Comparison of ENCODE assay signal across 19 cellular contexts in the genomic region with DNA sequence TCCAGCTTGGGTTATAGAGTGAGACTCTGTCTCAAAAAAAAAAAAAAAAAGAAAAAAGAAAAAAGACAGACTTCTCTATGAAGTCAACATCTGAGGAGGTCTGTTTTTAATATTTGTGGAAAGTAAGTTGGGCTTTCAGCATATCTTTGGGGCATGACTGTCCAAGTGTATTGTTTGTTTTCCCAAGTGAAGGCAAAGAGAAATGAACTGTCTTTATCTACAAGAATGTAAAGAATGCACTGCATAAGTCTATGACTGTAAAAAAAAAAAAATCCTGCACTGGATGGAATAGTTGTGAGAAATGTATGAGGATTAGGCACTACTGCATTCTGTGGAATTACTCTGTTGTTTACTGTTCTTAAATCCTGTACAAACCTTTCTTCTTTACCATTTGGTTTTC. TPM values are rescaled to one million over a fixed set of nuclear protein-coding genes. Genes with fewer than 3 reads are reported as not detected.
A peak's percentile ranks its signal among the peaks of the same experiment; 100 is the strongest.
DNase-seq lines count a peak whose midpoint lies in the region; ATAC-seq and TF ChIP-seq lines count a peak whose summit lies in the region.
"Had no signal": no experiment of that assay in that cellular context is flagged by ENCODE, and none has a peak within 500 bp of the region (broad histone marks: within the 10 kb centered on the region; RNA-seq: fewer than 3 reads in every experiment).

No MANE protein-coding gene starts in this region.

- intact Hi-C loops in PC-9 (cut with micrococcal nuclease; ENCODE audit: unreplicated experiment) = no loop called here

- H3F3A ChIP-seq in PC-9 (ENCODE audit: insufficient read depth, low read depth) = peaks cover 5% of the 10 kb centered on the region; the same call in 1 of the 2 replicates

- no peak for TF ChIP-seq CTCF in PC-9 (conservative IDR thresholded peaks at IDR 0.05)
- TF ChIP-seq CTCF in epithelial cell of esophagus (IDR thresholded peaks at IDR 0.05; ENCODE audit: insufficient read depth, low read depth, low read length, missing control alignments) = no peak

- CTCF ChIA-PET in PC-9 (lab: Charles Lee) = interaction anchor here (0.6 to 0.7 kb wide), 3 partner anchors 16 to 189 kb away, joined by 3 to 5 read pairs (median 3); no protein-coding TSS in a partner anchor

- H3K4me2 ChIP-seq in PC-9 = peak overlapping the region; percentile 28; the same call in 1 of the 2 replicates

- BruUV-seq in PC-9 (replicated peaks; lab: Mats Ljungman, UMichigan) = no TSS peak

- no peaks in the 10 kb centered on the region for H4K20me1 ChIP-seq in PC-9 (ENCODE audit: insufficient read depth)

- no peaks in the 10 kb centered on the region for H3K36me3 ChIP-seq in PC-9 (ENCODE audit: low read depth)
- H3K36me3 ChIP-seq: stomach had no signal

- peak overlapping the region; percentile 81 for H3K27ac ChIP-seq in PC-9
- H3K27ac ChIP-seq: stomach had no signal

- POLR2A ChIA-PET in PC-9 (lab: Charles Lee; ENCODE audit: unreplicated experiment) = interaction anchor here (0.7 kb wide), 1 partner anchor 990 kb away, joined by 3 read pairs; the partner anchor contains the start of gene IFT25

- no peaks in the 10 kb centered on the region for H3K27me3 ChIP-seq in PC-9 (ENCODE audit: insufficient read depth, low read depth)
- H3K27me3 ChIP-seq: stomach had no signal

- H3K4me3 ChIP-seq in PC-9 (no peak overlapping the region), epithelial cell of esophagus (ENCODE audit: low read length) (no peak overlapping the region)
- H3K4me3 ChIP-seq: stomach had no signal

- TF ChIP-seq POLR2A in GM18505 (IDR thresholded peaks at IDR 0.05; ENCODE audit: borderline replicate concordance, extremely low read depth, insufficient read depth, insufficient read length) = no peak

- no peaks in the 10 kb centered on the region for H3K9me2 ChIP-seq in PC-9 (ENCODE audit: insufficient read depth)

- DNase-seq in AG20443 (ENCODE audit: low spot score) (peak; percentile 70), PC-9 (peak in 1 of 2 experiments; percentile 92), epithelial cell of esophagus (ENCODE audit: low read depth) (peak; percentile 66), non-pigmented ciliary epithelial cell (ENCODE audit: low read depth) (peak; percentile 93), NCI-H2171 (lab: John Stamatoyannopoulos, UW) (no peak)
- DNase-seq in activated CD8-positive, alpha-beta memory T cell treated with anti-CD3 and anti-CD28 coated beads for 24 hours = no peak
- DNase-seq: activated CD4-positive, alpha-beta T cell treated with anti-CD3 and anti-CD28 coated beads, Interleukin-2, amount 10 ng/mL, durations not matched to agents 24 days and 14 days; activated gamma-delta T cell treated with Interleukin-2 at 50 U/mL for 16 hours; CD4-positive, alpha-beta memory T cell; effector CD4-positive, alpha-beta T cell; kidney; MV-4-11; NCI-H524; nucleus accumbens; stimulated activated CD4-positive, alpha-beta T cell treated with anti-CD3 and anti-CD28 coated beads, Interleukin-4, amount 100 ng/mL, for 24 hours; stomach had no signal

- H3K9me3 ChIP-seq in PC-9 (ENCODE audit: insufficient read depth, low read depth) = peaks cover 8% of the 10 kb centered on the region
- H3K9me3 ChIP-seq: stomach had no signal

- no peak overlapping the region for H2AFZ ChIP-seq in PC-9

- ATAC-seq in GM18505 (IDR thresholded peaks at IDR 0.05; ENCODE audit: unreplicated experiment) (no peak), HG02938 (IDR thresholded peaks at IDR 0.05; ENCODE audit: unreplicated experiment) (no peak)
- ATAC-seq: HCT116 had no signal

- H3K79me2 ChIP-seq in PC-9 (ENCODE audit: low read depth) = no peaks in the 10 kb centered on the region

- peaks cover 11% of the 10 kb centered on the region for H3K4me1 ChIP-seq in PC-9 (replicated peaks; ENCODE audit: insufficient read depth)
- H3K4me1 ChIP-seq: stomach had no signal

RNA-seq across cellular contexts. Expression of gene TMEM61, which starts 45.6 kb away (rescaled TPM):
- total RNA-seq in PC-9 (2021) = 3.8 and 5.0 TPM in 2 replicates
- total RNA-seq: activated CD4-positive, alpha-beta T cell treated with anti-CD3 and anti-CD28 coated beads, Interleukin-2, amount 10 ng/mL, durations not matched to agents 24 days and 14 days; CD4-positive, alpha-beta memory T cell had no signal

RNA-seq across cellular contexts. Expression of gene DHCR24, which starts 47.9 kb away (rescaled TPM):
- 195 and 369 TPM in 2 replicates for total RNA-seq in PC-9 (2021)

Comparison
In these comparisons a context has a peak if more than half of its experiments do, and no peak if none do; other contexts are left out.
1. DNase-seq: peak in AG20443 (single experiment), epithelial cell of esophagus (single experiment) and non-pigmented ciliary epithelial cell (single experiment); none in NCI-H2171 (single experiment) and activated CD8-positive, alpha-beta memory T cell treated with anti-CD3 and anti-CD28 coated beads for 24 hours (single experiment).